8 cellular contexts compared by ENCODE assay signal in the genomic region with DNA sequence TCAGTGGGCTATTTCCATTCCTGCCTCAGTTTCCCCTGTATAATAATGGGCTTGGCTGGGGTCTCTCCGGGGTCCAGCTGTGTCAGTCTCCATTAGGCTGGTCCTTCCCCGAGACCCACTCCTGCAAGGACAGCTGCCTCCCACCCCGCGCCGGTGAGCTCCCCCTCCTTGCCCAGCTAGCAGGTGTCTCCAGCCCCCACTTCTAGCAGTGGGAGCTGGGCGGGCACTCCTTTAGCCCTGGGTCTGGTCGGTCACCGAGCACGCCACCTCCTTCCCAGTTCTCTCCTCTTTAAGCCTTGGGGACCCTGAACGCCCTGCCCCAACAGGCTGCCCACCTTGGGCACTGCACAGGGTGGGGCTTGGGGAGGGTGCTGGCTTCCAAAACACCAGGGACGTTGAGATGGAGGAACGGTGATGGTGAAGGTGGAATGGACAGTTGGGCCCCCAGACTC. TPM values are rescaled to one million over a fixed set of nuclear protein-coding genes. Genes with fewer than 3 reads are reported as not detected.
A peak's percentile ranks its signal among the peaks of the same experiment; 100 is the strongest.
DNase-seq lines count a peak whose midpoint lies in the region; ATAC-seq, FAIRE-seq and TF ChIP-seq lines count a peak whose summit lies in the region.

No MANE protein-coding gene starts in this region.

- TF ChIP-seq CTCF in keratinocyte (optimal IDR thresholded peaks at IDR 0.05 in 1 of 3, IDR thresholded peaks at IDR 0.05 in 1 of 3, conservative IDR thresholded peaks at IDR 0.05 in 1 of 3; ENCODE audit: extremely low read depth in 1 of 3, insufficient read depth in 2 of 3, low read length in 3 of 3): no peak
- no peak for TF ChIP-seq CTCF in omental fat pad (IDR thresholded peaks at IDR 0.05)

- H3K4me1 Mint-ChIP-seq in activated CD4-positive, alpha-beta T cell treated with anti-CD3 and anti-CD28 coated beads, Interleukin-2, amount 10 ng/mL, durations not matched to agents 24 days and 14 days: peaks cover 11% of the 10 kb centered on the region
- peaks cover 8% of the 10 kb centered on the region for H3K4me1 Mint-ChIP-seq in activated T-helper 2 cell treated with anti-CD3 and anti-CD28 coated beads, Interferon-gamma antibody, Interleukin-2, Interleukin-4, amounts not matched to agents 10 μg/mL and 5 μg/mL and 100 μg/mL, durations not matched to agents 14 hours and 24 hours and 36 hours (ENCODE audit: low read depth)

- dilution Hi-C loops in keratinocyte (cut with MboI; ENCODE audit: extremely low pct_ligation_motif_present, low sequenced_read_pairs): no loop called here

- FAIRE-seq in keratinocyte (lab: Jason Lieb, UNC): no peak
- no peak for FAIRE-seq in small intestine (lab: Jason Lieb, UNC)

- peaks cover 59% of the 10 kb centered on the region for H3K27me3 Mint-ChIP-seq in activated CD4-positive, alpha-beta T cell treated with anti-CD3 and anti-CD28 coated beads, Interleukin-2, amount 10 ng/mL, durations not matched to agents 24 days and 14 days
- peaks cover 60% of the 10 kb centered on the region for H3K27me3 Mint-ChIP-seq in activated T-helper 2 cell treated with anti-CD3 and anti-CD28 coated beads, Interferon-gamma antibody, Interleukin-2, Interleukin-4, amounts not matched to agents 10 μg/mL and 5 μg/mL and 100 μg/mL, durations not matched to agents 14 hours and 24 hours and 36 hours (ENCODE audit: low read depth)

- H3K9me3 Mint-ChIP-seq in activated CD4-positive, alpha-beta T cell treated with anti-CD3 and anti-CD28 coated beads, Interleukin-2, amount 10 ng/mL, durations not matched to agents 24 days and 14 days: no peaks in the 10 kb centered on the region
- H3K9me3 Mint-ChIP-seq in activated T-helper 2 cell treated with anti-CD3 and anti-CD28 coated beads, Interferon-gamma antibody, Interleukin-2, Interleukin-4, amounts not matched to agents 10 μg/mL and 5 μg/mL and 100 μg/mL, durations not matched to agents 14 hours and 24 hours and 36 hours: no peaks in the 10 kb centered on the region

- intact Hi-C loops in activated CD4-positive, alpha-beta T cell treated with anti-CD3 and anti-CD28 coated beads, Interleukin-2, amount 10 ng/mL, durations not matched to agents 24 days and 14 days (cut with micrococcal nuclease): loop anchor here (5.0 to 10.0 kb wide), 3 partner anchors 175 to 652 kb away; no protein-coding TSS in a partner anchor
- intact Hi-C loops in activated T-helper 2 cell treated with anti-CD3 and anti-CD28 coated beads, Interferon-gamma antibody, Interleukin-2, Interleukin-4, amounts not matched to agents 10 μg/mL and 5 μg/mL and 100 μg/mL, durations not matched to agents 14 hours and 24 hours and 36 hours (cut with micrococcal nuclease): loop anchor here (2.0 to 10.0 kb wide), 2 partner anchors 427 to 655 kb away; a partner anchor contains a TSS

- H4K20me1 ChIP-seq in keratinocyte (ENCODE audit: control insufficient read depth, extremely low read depth, insufficient read depth, low read length): no peaks in the 10 kb centered on the region

- no peaks in the 10 kb centered on the region for H3K9me1 ChIP-seq in keratinocyte (ENCODE audit: control insufficient read depth, extremely low read depth, insufficient read depth, low read length)

- no peak overlapping the region for H3K9ac ChIP-seq in keratinocyte (ENCODE audit: control insufficient read depth, extremely low read depth, insufficient read depth, low read length)

- H3K36me3 Mint-ChIP-seq in activated CD4-positive, alpha-beta T cell treated with anti-CD3 and anti-CD28 coated beads, Interleukin-2, amount 10 ng/mL, durations not matched to agents 24 days and 14 days (ENCODE audit: low read depth): peaks cover 2% of the 10 kb centered on the region
- H3K36me3 Mint-ChIP-seq in activated T-helper 2 cell treated with anti-CD3 and anti-CD28 coated beads, Interferon-gamma antibody, Interleukin-2, Interleukin-4, amounts not matched to agents 10 μg/mL and 5 μg/mL and 100 μg/mL, durations not matched to agents 14 hours and 24 hours and 36 hours (ENCODE audit: low read depth): no peaks in the 10 kb centered on the region

- WGBS in small intestine, 3 donors: 15 to 22% (median 18%) methylated on average over 12 of the region's 12 CpGs

- H3K4me3 ChIP-seq in keratinocyte (ENCODE audit: control insufficient read depth in 2 of 3, extremely low read depth in 1 of 3, insufficient read depth in 2 of 3, low read depth in 1 of 3, low read length in 3 of 3) (peak overlapping the region in 1 of 3 experiments; percentile 46), small intestine (ENCODE audit: low read depth in 1 of 2, low read length in 2 of 2) (no peak overlapping the region)

- no peak for ATAC-seq in omental fat pad (ENCODE audit: low FRiP score)

- DNase-seq in activated CD4-positive, alpha-beta T cell treated with anti-CD3 and anti-CD28 coated beads, Interleukin-2, amount 10 ng/mL, durations not matched to agents 24 days and 14 days: no peak
- no peak for DNase-seq in activated CD4-positive, alpha-beta T cell treated with anti-CD3 and anti-CD28 coated beads for 4 hours
- DNase-seq in activated T-helper 2 cell treated with anti-CD3 and anti-CD28 coated beads, Interferon-gamma antibody, Interleukin-2, Interleukin-4, amounts not matched to agents 10 μg/mL and 5 μg/mL and 100 μg/mL, durations not matched to agents 14 hours and 24 hours and 36 hours (ENCODE audit: low spot score): no peak
- DNase-seq in keratinocyte (ENCODE audit: low read depth, low spot score) (no peak), mucosa of gallbladder (ENCODE audit: low spot score) (no peak), small intestine (no peak), omental fat pad (ENCODE audit: low spot score) (no peak)

- H3K4me2 ChIP-seq in keratinocyte (ENCODE audit: control insufficient read depth, extremely low read depth, insufficient read depth, low read depth, low read length): peak overlapping the region; percentile 35

- H2AFZ ChIP-seq in keratinocyte (ENCODE audit: control insufficient read depth, low read length): no peak overlapping the region

- H3K36me3 ChIP-seq in keratinocyte (ENCODE audit: control insufficient read depth in 2 of 2, extremely low read depth in 1 of 2, insufficient read depth in 2 of 2, low read length in 2 of 2): no peaks in the 10 kb centered on the region
- H3K36me3 ChIP-seq in small intestine (ENCODE audit: control insufficient read depth in 2 of 2, insufficient read depth in 2 of 2, low read length in 2 of 2): no peaks in the 10 kb centered on the region

- no peaks in the 10 kb centered on the region for H3K9me3 ChIP-seq in keratinocyte (ENCODE audit: control insufficient read depth, low read depth, low read length)
- no peaks in the 10 kb centered on the region for H3K9me3 ChIP-seq in small intestine (ENCODE audit: control insufficient read depth, low read depth)

- H3K27me3 ChIP-seq in keratinocyte (ENCODE audit: control insufficient read depth, extremely low read depth, insufficient read depth, low read length) (peaks cover 44% of the 10 kb centered on the region), small intestine (ENCODE audit: control insufficient read depth in 2 of 2, insufficient read depth in 2 of 2, low read length in 2 of 2) (peaks cover 8 to 28% of the 10 kb centered on the region in 2 donors)

- no peak overlapping the region for H3K27ac ChIP-seq in keratinocyte (ENCODE audit: control insufficient read depth, insufficient read depth, low read length)
- H3K27ac ChIP-seq in temporal lobe (ENCODE audit: low read depth, low read length): peak overlapping the region; percentile 27
- H3K27ac ChIP-seq in small intestine (ENCODE audit: low read depth in 1 of 2, low read length in 1 of 2): peak overlapping the region in 1 of 2 donors; percentile 45

- no peaks in the 10 kb centered on the region for H3K79me2 ChIP-seq in keratinocyte (ENCODE audit: control insufficient read depth, insufficient read depth, low read length)

- H3K4me3 Mint-ChIP-seq in activated CD4-positive, alpha-beta T cell treated with anti-CD3 and anti-CD28 coated beads, Interleukin-2, amount 10 ng/mL, durations not matched to agents 24 days and 14 days: peak overlapping the region; percentile 64
- H3K4me3 Mint-ChIP-seq in activated T-helper 2 cell treated with anti-CD3 and anti-CD28 coated beads, Interferon-gamma antibody, Interleukin-2, Interleukin-4, amounts not matched to agents 10 μg/mL and 5 μg/mL and 100 μg/mL, durations not matched to agents 14 hours and 24 hours and 36 hours (ENCODE audit: low read depth): peak overlapping the region; percentile 54

- no peak overlapping the region for H3K27ac Mint-ChIP-seq in activated CD4-positive, alpha-beta T cell treated with anti-CD3 and anti-CD28 coated beads, Interleukin-2, amount 10 ng/mL, durations not matched to agents 24 days and 14 days
- no peak overlapping the region for H3K27ac Mint-ChIP-seq in activated T-helper 2 cell treated with anti-CD3 and anti-CD28 coated beads, Interferon-gamma antibody, Interleukin-2, Interleukin-4, amounts not matched to agents 10 μg/mL and 5 μg/mL and 100 μg/mL, durations not matched to agents 14 hours and 24 hours and 36 hours

- H3K4me1 ChIP-seq in keratinocyte (ENCODE audit: control insufficient read depth, extremely low read depth, insufficient read depth, low read length) (no peaks in the 10 kb centered on the region), small intestine (ENCODE audit: control insufficient read depth in 2 of 2, insufficient read depth in 1 of 2, low read depth in 1 of 2, low read length in 1 of 2) (no peaks in the 10 kb centered on the region)

RNA-seq across cellular contexts. Expression of a gene that starts 10.5 kb away (rescaled TPM):
- not detected in 2 replicates for total RNA-seq in activated CD4-positive, alpha-beta T cell treated with anti-CD3 and anti-CD28 coated beads, Interleukin-2, amount 10 ng/mL, durations not matched to agents 24 days and 14 days
- total RNA-seq in activated T-helper 2 cell treated with anti-CD3 and anti-CD28 coated beads, Interferon-gamma antibody, Interleukin-2, Interleukin-4, amounts not matched to agents 10 μg/mL and 5 μg/mL and 100 μg/mL, durations not matched to agents 14 hours and 24 hours and 36 hours: 0.14 and 0.21 TPM in 2 replicates
- 0.01 TPM in 2 of 3 replicates, not detected in the other for polyA plus RNA-seq in keratinocyte
- not detected for polyA plus RNA-seq in keratinocyte (2011; ENCODE audit: low read depth)
- polyA plus RNA-seq in keratinocyte (2011; cell fraction: cytosol; rRNA removed): 0.03 TPM in 1 of 2 replicates, not detected in the other
- polyA plus RNA-seq in keratinocyte (2011; cell fraction: nucleus; rRNA removed): 0.04 and 0.07 TPM in 2 replicates
- polyA plus RNA-seq in keratinocyte (2012; ENCODE audit: low replicate concordance): 0.02 TPM in 1 of 2 replicates, not detected in the other
- 0.10 to 0.26 TPM in 2 of 3 replicates, not detected in the other for polyA minus RNA-seq in keratinocyte
- polyA minus RNA-seq in keratinocyte (2011; cell fraction: cytosol; rRNA and poly(A)+ RNA removed): not detected
- polyA minus RNA-seq in keratinocyte (2011; cell fraction: nucleus; rRNA and poly(A)+ RNA removed): not detected in 2 replicates
- 0.49 TPM for total RNA-seq in temporal lobe
- 33.9 TPM for total RNA-seq in mucosa of gallbladder
- polyA plus RNA-seq in small intestine: 1 to 10 TPM in 2 of 3 donors, under 1 TPM in 1; 0.45 to 9.5 (median 4.3) TPM
- 10 to 100 TPM in 2 of 4 donors, 1 to 10 TPM in 2; 3.1 to 14.2 (median 9.6) TPM for total RNA-seq in omental fat pad

RNA-seq across cellular contexts. Expression of a gene that starts 42.1 kb away (rescaled TPM):
- not detected in 2 replicates for total RNA-seq in activated CD4-positive, alpha-beta T cell treated with anti-CD3 and anti-CD28 coated beads, Interleukin-2, amount 10 ng/mL, durations not matched to agents 24 days and 14 days
- not detected in 2 replicates for total RNA-seq in activated T-helper 2 cell treated with anti-CD3 and anti-CD28 coated beads, Interferon-gamma antibody, Interleukin-2, Interleukin-4, amounts not matched to agents 10 μg/mL and 5 μg/mL and 100 μg/mL, durations not matched to agents 14 hours and 24 hours and 36 hours
- polyA plus RNA-seq in keratinocyte: 0.04 TPM in 1 of 3 replicates, not detected in the others
- not detected for polyA plus RNA-seq in keratinocyte (2011; ENCODE audit: low read depth)
- polyA plus RNA-seq in keratinocyte (2011; cell fraction: cytosol; rRNA removed): not detected in 2 replicates
- polyA plus RNA-seq in keratinocyte (2011; cell fraction: nucleus; rRNA removed): 0.10 and 0.39 TPM in 2 replicates
- polyA plus RNA-seq in keratinocyte (2012; ENCODE audit: low replicate concordance): not detected in 2 replicates
- 0.33 TPM in 1 of 3 replicates, not detected in the others for polyA minus RNA-seq in keratinocyte
- not detected for polyA minus RNA-seq in keratinocyte (2011; cell fraction: cytosol; rRNA and poly(A)+ RNA removed)
- not detected in 2 replicates for polyA minus RNA-seq in keratinocyte (2011; cell fraction: nucleus; rRNA and poly(A)+ RNA removed)
- total RNA-seq in temporal lobe: not detected
- 1.6 TPM for total RNA-seq in mucosa of gallbladder
- not detected for polyA plus RNA-seq in small intestine
- total RNA-seq in omental fat pad: not detected
